ENCODE assay signal across 19 cellular contexts in genomic region chr9:72537671-72538070, GRCh38. TPM values are rescaled to one million over a fixed set of nuclear protein-coding genes. Genes with fewer than 3 reads are reported as not detected.
DNase-seq lines count a peak whose midpoint lies in the region; ATAC-seq and TF ChIP-seq lines count a peak whose summit lies in the region.
"Had no signal": no experiment of that assay in that cellular context is flagged by ENCODE, and none has a peak within 500 bp of the region (broad histone marks: within the 10 kb centered on the region; RNA-seq: fewer than 3 reads in every experiment).

No MANE protein-coding gene starts in this region.

- H3K79me2 ChIP-seq in PC-3 (ENCODE audit: low read length), result no peaks in the 10 kb centered on the region

- no peak overlapping the region for H2AFZ ChIP-seq in PC-3 (ENCODE audit: low read length)
- H2AFZ ChIP-seq: GM23248 had no signal

- no peaks in the 10 kb centered on the region for H4K20me1 ChIP-seq in PC-3 (ENCODE audit: low read length)
- H4K20me1 ChIP-seq: BLaER1 treated with 17β-estradiol and CSF1 and Interleukin-3, amounts not matched to agents 10 nM and 100 nM had no signal

- no peak overlapping the region for H3K4me2 ChIP-seq in PC-3 (ENCODE audit: low read length)
- H3K4me2 ChIP-seq: BLaER1 treated with 17β-estradiol and CSF1 and Interleukin-3, amounts not matched to agents 10 nM and 100 nM had no signal

- no peak overlapping the region for H3K4me3 ChIP-seq in PC-3 (ENCODE audit: low read length)
- H3K4me3 ChIP-seq in epithelial cell of esophagus (ENCODE audit: low read length), result no peak overlapping the region
- H3K4me3 ChIP-seq: BLaER1 treated with 17β-estradiol and CSF1 and Interleukin-3, amounts not matched to agents 10 nM and 100 nM; GM23248; HAP-1 had no signal

- DNase-seq in PC-3 (peak; percentile 18), RPMI7951 (ENCODE audit: low read depth) (peak; percentile 34), epithelial cell of esophagus (ENCODE audit: low read depth) (peak; percentile 36), renal cortical epithelial cell (ENCODE audit: low read depth) (peak; percentile 38), GF-D8 (lab: John Stamatoyannopoulos, UW) (no peak), hippocampal formation (lab: John Stamatoyannopoulos, UW) (no peak), posterior cingulate gyrus (no peak)
- DNase-seq: Calu3; CD8-positive, alpha-beta T cell; DMS79 treated with DMSO at 0.1 percent for 48 hours; EL had no signal

- H3K9me3 ChIP-seq in PC-3 (ENCODE audit: low read length), result no peaks in the 10 kb centered on the region

- BruUV-seq in PC-3 (replicated peaks; lab: Mats Ljungman, UMichigan), result no TSS peak

- H3K9ac ChIP-seq in PC-3 (ENCODE audit: low read length), result no peak overlapping the region
- H3K9ac ChIP-seq: BLaER1 treated with 17β-estradiol and CSF1 and Interleukin-3, amounts not matched to agents 10 nM and 100 nM; GM23248 had no signal

- H3F3A ChIP-seq in PC-3 (ENCODE audit: low read length, unreplicated experiment), result no peaks in the 10 kb centered on the region

- CTCF ChIA-PET in PC-3 (lab: Charles Lee), result no interaction called here

- H3K9me2 ChIP-seq in PC-3 (replicated peaks; ENCODE audit: low read length), result no peaks in the 10 kb centered on the region

- H3K36me3 ChIP-seq in PC-3 (ENCODE audit: low read depth, low read length), result no peaks in the 10 kb centered on the region
- H3K36me3 ChIP-seq: HAP-1 had no signal

- POLR2A ChIA-PET in PC-3 (lab: Charles Lee; ENCODE audit: unreplicated experiment), result no interaction called here

- no peak for ATAC-seq in PC-3
- ATAC-seq: CD8-positive, alpha-beta T cell had no signal

- intact Hi-C loops in PC-3 (cut with micrococcal nuclease) (no loop called here), posterior cingulate gyrus (cut with DNase I) (no loop called here)

- H3K27me3 ChIP-seq in PC-3 (ENCODE audit: low read length), result no peaks in the 10 kb centered on the region
- H3K27me3 ChIP-seq: BLaER1 treated with 17β-estradiol and CSF1 and Interleukin-3, amounts not matched to agents 10 nM and 100 nM had no signal

- TF ChIP-seq CTCF in PC-3 (conservative IDR thresholded peaks at IDR 0.05; ENCODE audit: low read depth, low read length) (no peak), epithelial cell of esophagus (IDR thresholded peaks at IDR 0.05; ENCODE audit: insufficient read depth, low read depth, low read length, missing control alignments) (no peak)

- no peak overlapping the region for H3K27ac ChIP-seq in PC-3 (ENCODE audit: low read length)
- H3K27ac ChIP-seq: BLaER1 treated with 17β-estradiol and CSF1 and Interleukin-3, amounts not matched to agents 10 nM and 100 nM; GM23248 had no signal

- H3K4me1 ChIP-seq in PC-3 (ENCODE audit: insufficient read depth, low read length), result peaks cover 26% of the 10 kb centered on the region

RNA-seq across cellular contexts. Expression of gene TMC1, which starts 16.3 kb away (rescaled TPM):
- total RNA-seq in PC-3 (2014; rRNA removed) (0.15 TPM in 1 of 2 replicates, not detected in the other), renal cortical epithelial cell (0.15 TPM in 1 of 2 replicates, not detected in the other)
- total RNA-seq in RPMI7951 (2014; rRNA removed; shearing (Covaris generic)), result 0.29 TPM in 1 of 2 replicates, not detected in the other
- total RNA-seq: A172; B cell; Calu3; CD8-positive, alpha-beta T cell; G401; GM23248; H4; HT1080 had no signal

Comparison
In these comparisons a context has a peak if more than half of its experiments do, and no peak if none do; other contexts are left out.
1. DNase-seq: peak in PC-3 (single experiment), RPMI7951 (single experiment), epithelial cell of esophagus (single experiment) and renal cortical epithelial cell (single experiment); none in GF-D8 (single experiment), hippocampal formation (0 of 2) and posterior cingulate gyrus (0 of 10).